In the genomic region with DNA sequence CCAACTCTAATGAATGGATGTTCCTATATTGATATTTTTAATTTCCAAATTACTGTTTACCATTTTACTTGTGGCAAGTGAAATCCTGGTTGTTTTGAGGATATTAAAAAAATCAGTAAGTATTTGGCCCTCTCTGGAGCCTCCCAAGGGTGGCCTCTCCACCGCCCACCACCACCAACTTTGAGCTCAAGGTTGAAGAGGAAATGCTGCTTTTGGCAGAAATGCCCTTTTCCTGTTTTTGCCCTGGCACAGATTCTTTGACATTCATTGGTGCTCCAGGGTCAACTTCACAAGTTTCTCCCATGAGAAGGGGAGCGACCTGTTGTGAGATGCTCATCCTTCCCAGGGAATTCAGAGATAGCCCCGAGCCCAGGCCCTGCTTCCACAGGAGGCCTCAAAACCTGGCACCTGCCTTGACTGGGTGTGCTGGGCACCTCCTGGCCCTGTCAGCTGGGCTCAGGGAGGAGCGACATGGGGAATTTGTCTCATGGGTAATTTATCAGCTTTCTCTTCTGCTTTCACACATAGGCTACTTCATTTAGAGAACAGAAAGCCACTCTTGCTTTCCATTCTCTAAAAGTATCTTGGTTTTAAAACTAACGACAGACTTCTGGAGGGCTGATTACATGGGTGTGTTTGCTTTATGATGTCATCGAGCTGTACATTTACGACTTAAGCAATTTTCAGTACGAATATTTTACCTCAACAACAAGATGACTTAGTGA, we compare ENCODE assay signal across 12 cellular contexts. TPM values are rescaled to one million over a fixed set of nuclear protein-coding genes. Genes with fewer than 3 reads are reported as not detected.
DNase-seq lines count a peak whose midpoint lies in the region; ATAC-seq and TF ChIP-seq lines count a peak whose summit lies in the region.
"Had no signal": no experiment of that assay in that cellular context is flagged by ENCODE, and none has a peak within 500 bp of the region (broad histone marks: within the 10 kb centered on the region; RNA-seq: fewer than 3 reads in every experiment).

No MANE protein-coding gene starts in this region.

- peaks cover 3% of the 10 kb centered on the region for H3K27me3 Mint-ChIP-seq in activated naive CD4-positive, alpha-beta T cell treated with anti-CD3 and anti-CD28 coated beads, Interleukin-2, amount 50 U/mL, for 24 hours

- peak; percentile 97 for ATAC-seq in HG02642 (IDR thresholded peaks at IDR 0.05; ENCODE audit: poor library complexity, unreplicated experiment)
- peak; percentile 88 for ATAC-seq in HG03575 (IDR thresholded peaks at IDR 0.05; ENCODE audit: extremely low read depth, insufficient number of reproducible peaks, low FRiP score, unreplicated experiment)

- H3K27me3 ChIP-seq in hepatocyte = peaks cover 30% of the 10 kb centered on the region

- H3K9me2 ChIP-seq in hepatocyte (replicated peaks; ENCODE audit: insufficient read depth) = no peaks in the 10 kb centered on the region

- H3K79me2 ChIP-seq in hepatocyte = no peaks in the 10 kb centered on the region

- no peak overlapping the region for H3K4me2 ChIP-seq in hepatocyte

- no peaks in the 10 kb centered on the region for H3K9me3 ChIP-seq in hepatocyte (ENCODE audit: low read depth)
- H3K9me3 ChIP-seq: BE2C had no signal

- no peak for TF ChIP-seq CTCF in hepatocyte (IDR thresholded peaks at IDR 0.05; ENCODE audit: poor library complexity)

- no peak for DNase-seq in activated naive CD4-positive, alpha-beta T cell treated with anti-CD3 and anti-CD28 coated beads, Interleukin-2, amount 50 U/mL, for 16 hours
- DNase-seq in central memory CD4-positive, alpha-beta T cell = no peak
- no peak for DNase-seq in DMS153 treated with DMSO at 0.1 percent for 48 hours (lab: John Stamatoyannopoulos, UW; ENCODE audit: unreplicated experiment)
- no peak for DNase-seq in hepatocyte (ENCODE audit: low spot score)
- DNase-seq in NAMALWA (ENCODE audit: low spot score) = no peak
- DNase-seq: BE2C, NCI-H524 had no signal

- no peaks in the 10 kb centered on the region for H3K4me1 Mint-ChIP-seq in activated naive CD4-positive, alpha-beta T cell treated with anti-CD3 and anti-CD28 coated beads, Interleukin-2, amount 50 U/mL, for 24 hours

- peaks cover under 1% of the 10 kb centered on the region for H3K4me1 ChIP-seq in hepatocyte (ENCODE audit: insufficient read depth)
- H3K4me1 ChIP-seq: BE2C had no signal

- WGBS in hepatocyte (ENCODE audit: low lambda C conversion rate, missing lambda C conversion rate) = 79% methylated on average over 8 of the region's 8 CpGs

- H3K9me3 Mint-ChIP-seq in activated naive CD4-positive, alpha-beta T cell treated with anti-CD3 and anti-CD28 coated beads, Interleukin-2, amount 50 U/mL, for 24 hours = no peaks in the 10 kb centered on the region

- H4K20me1 ChIP-seq in hepatocyte (ENCODE audit: insufficient read depth, poor library complexity, severe bottlenecking) = no peaks in the 10 kb centered on the region

- H3K27ac ChIP-seq in hepatocyte = no peak overlapping the region

- no peak overlapping the region for H2AFZ ChIP-seq in hepatocyte

- no peak overlapping the region for H3K4me3 Mint-ChIP-seq in activated naive CD4-positive, alpha-beta T cell treated with anti-CD3 and anti-CD28 coated beads, Interleukin-2, amount 50 U/mL, for 24 hours

- H3K36me3 Mint-ChIP-seq in activated naive CD4-positive, alpha-beta T cell treated with anti-CD3 and anti-CD28 coated beads, Interleukin-2, amount 50 U/mL, for 24 hours = no peaks in the 10 kb centered on the region

- peak overlapping the region; percentile 36 for H3K27ac Mint-ChIP-seq in activated naive CD4-positive, alpha-beta T cell treated with anti-CD3 and anti-CD28 coated beads, Interleukin-2, amount 50 U/mL, for 24 hours

- H3K36me3 ChIP-seq in hepatocyte (replicated peaks; ENCODE audit: insufficient read depth, low read depth) = no peaks in the 10 kb centered on the region
- H3K36me3 ChIP-seq: BE2C had no signal

- no peak overlapping the region for H3K4me3 ChIP-seq in hepatocyte

RNA-seq across cellular contexts. Expression of a gene that starts 6.9 kb away (rescaled TPM):
- 0.33 TPM in 1 of 2 replicates, not detected in the other for total RNA-seq in hepatocyte
- polyA plus RNA-seq in hepatocyte = 0.21 TPM in 1 of 2 replicates, not detected in the other
- total RNA-seq: H4, osteoblast had no signal
